ENCODE assay signal across 1 cellular context in the genomic region with DNA sequence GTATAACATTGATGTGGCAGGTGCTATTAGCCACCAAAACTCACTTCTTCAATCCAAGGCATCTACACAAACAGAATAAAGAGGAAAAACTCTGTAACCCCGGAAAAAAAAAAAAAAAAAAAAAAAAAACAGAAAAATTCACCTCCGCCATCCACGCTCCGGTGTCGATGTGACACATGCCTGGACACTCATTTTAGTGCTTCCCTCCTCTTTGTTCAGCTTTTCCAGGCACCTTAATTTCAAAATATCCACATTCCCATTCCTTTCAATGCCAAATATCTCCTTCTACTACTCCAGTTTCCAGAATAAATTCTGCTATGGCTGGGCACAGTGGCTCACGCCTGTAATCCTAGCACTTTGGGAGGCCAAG.
TF ChIP-seq lines count a peak whose summit lies in the region.

No MANE protein-coding gene starts in this region.

TF ChIP-seq in HCT116, 20 proteins besides CTCF, POLR2A, EP300 and RAD21:
- TF ChIP-seq, protein P1, sequence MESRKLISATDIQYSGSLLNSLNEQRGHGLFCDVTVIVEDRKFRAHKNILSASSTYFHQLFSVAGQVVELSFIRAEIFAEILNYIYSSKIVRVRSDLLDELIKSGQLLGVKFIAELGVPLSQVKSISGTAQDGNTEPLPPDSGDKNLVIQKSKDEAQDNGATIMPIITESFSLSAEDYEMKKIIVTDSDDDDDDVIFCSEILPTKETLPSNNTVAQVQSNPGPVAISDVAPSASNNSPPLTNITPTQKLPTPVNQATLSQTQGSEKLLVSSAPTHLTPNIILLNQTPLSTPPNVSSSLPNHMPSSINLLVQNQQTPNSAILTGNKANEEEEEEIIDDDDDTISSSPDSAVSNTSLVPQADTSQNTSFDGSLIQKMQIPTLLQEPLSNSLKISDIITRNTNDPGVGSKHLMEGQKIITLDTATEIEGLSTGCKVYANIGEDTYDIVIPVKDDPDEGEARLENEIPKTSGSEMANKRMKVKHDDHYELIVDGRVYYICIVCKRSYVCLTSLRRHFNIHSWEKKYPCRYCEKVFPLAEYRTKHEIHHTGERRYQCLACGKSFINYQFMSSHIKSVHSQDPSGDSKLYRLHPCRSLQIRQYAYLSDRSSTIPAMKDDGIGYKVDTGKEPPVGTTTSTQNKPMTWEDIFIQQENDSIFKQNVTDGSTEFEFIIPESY (IDR thresholded peaks at IDR 0.05; ENCODE audit: extremely low read depth, insufficient replicate concordance, low read length) = no peak
- no peak for TF ChIP-seq CEBPB (IDR thresholded peaks at IDR 0.05; ENCODE audit: low read depth)
- TF ChIP-seq MAX (IDR thresholded peaks at IDR 0.05) = no peak
- TF ChIP-seq POLR2AphosphoS5 (IDR thresholded peaks at IDR 0.05; ENCODE audit: low read depth, low read length) = no peak
- TF ChIP-seq ATF3 (IDR thresholded peaks at IDR 0.05) = no peak
- TF ChIP-seq ZFX (IDR thresholded peaks at IDR 0.05) = no peak
- TF ChIP-seq, protein P2, sequence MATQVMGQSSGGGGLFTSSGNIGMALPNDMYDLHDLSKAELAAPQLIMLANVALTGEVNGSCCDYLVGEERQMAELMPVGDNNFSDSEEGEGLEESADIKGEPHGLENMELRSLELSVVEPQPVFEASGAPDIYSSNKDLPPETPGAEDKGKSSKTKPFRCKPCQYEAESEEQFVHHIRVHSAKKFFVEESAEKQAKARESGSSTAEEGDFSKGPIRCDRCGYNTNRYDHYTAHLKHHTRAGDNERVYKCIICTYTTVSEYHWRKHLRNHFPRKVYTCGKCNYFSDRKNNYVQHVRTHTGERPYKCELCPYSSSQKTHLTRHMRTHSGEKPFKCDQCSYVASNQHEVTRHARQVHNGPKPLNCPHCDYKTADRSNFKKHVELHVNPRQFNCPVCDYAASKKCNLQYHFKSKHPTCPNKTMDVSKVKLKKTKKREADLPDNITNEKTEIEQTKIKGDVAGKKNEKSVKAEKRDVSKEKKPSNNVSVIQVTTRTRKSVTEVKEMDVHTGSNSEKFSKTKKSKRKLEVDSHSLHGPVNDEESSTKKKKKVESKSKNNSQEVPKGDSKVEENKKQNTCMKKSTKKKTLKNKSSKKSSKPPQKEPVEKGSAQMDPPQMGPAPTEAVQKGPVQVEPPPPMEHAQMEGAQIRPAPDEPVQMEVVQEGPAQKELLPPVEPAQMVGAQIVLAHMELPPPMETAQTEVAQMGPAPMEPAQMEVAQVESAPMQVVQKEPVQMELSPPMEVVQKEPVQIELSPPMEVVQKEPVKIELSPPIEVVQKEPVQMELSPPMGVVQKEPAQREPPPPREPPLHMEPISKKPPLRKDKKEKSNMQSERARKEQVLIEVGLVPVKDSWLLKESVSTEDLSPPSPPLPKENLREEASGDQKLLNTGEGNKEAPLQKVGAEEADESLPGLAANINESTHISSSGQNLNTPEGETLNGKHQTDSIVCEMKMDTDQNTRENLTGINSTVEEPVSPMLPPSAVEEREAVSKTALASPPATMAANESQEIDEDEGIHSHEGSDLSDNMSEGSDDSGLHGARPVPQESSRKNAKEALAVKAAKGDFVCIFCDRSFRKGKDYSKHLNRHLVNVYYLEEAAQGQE (IDR thresholded peaks at IDR 0.05; ENCODE audit: low read depth) = no peak
- TF ChIP-seq SP1 (IDR thresholded peaks at IDR 0.05; ENCODE audit: low read depth) = no peak
- no peak for TF ChIP-seq SIN3A (IDR thresholded peaks at IDR 0.05; ENCODE audit: low read depth)
- no peak for TF ChIP-seq ELF1 (IDR thresholded peaks at IDR 0.05; ENCODE audit: borderline replicate concordance, low read depth)
- TF ChIP-seq CBX3 (IDR thresholded peaks at IDR 0.05; ENCODE audit: low read depth) = no peak
- no peak for TF ChIP-seq SRF (IDR thresholded peaks at IDR 0.05; ENCODE audit: low read depth)
- TF ChIP-seq EZH2phosphoT487 (IDR thresholded peaks at IDR 0.05; ENCODE audit: borderline replicate concordance) = no peak
- no peak for TF ChIP-seq TCF7L2 (IDR thresholded peaks at IDR 0.05; ENCODE audit: borderline replicate concordance, extremely low read depth, insufficient read depth, insufficient read length)
- no peak for TF ChIP-seq JUND (IDR thresholded peaks at IDR 0.05)
- no peak for TF ChIP-seq YY1 (IDR thresholded peaks at IDR 0.05; ENCODE audit: extremely low read depth, insufficient replicate concordance, low read depth, low read length)
TF ChIP-seq in HCT116: peak in this region for 0.
